Comparison of ENCODE assay signal across 15 cellular contexts in genomic region chr2:55371387-55371786, GRCh38. TPM values are rescaled to one million over a fixed set of nuclear protein-coding genes. Genes with fewer than 3 reads are reported as not detected.
A peak's percentile ranks its signal among the peaks of the same experiment; 100 is the strongest.
DNase-seq lines count a peak whose midpoint lies in the region; ATAC-seq and TF ChIP-seq lines count a peak whose summit lies in the region.
"Had no signal": no experiment of that assay in that cellular context is flagged by ENCODE, and none has a peak within 500 bp of the region (broad histone marks: within the 10 kb centered on the region; RNA-seq: fewer than 3 reads in every experiment).

No MANE protein-coding gene starts in this region.

- no peak for TF ChIP-seq EP300 in esophagus muscularis mucosa (IDR thresholded peaks at IDR 0.05)

- no peak overlapping the region for H3K4me3 ChIP-seq in psoas muscle
- H3K4me3 ChIP-seq in esophagus muscularis mucosa, result no peak overlapping the region

- no peaks in the 10 kb centered on the region for H3K9me3 ChIP-seq in psoas muscle
- no peaks in the 10 kb centered on the region for H3K9me3 ChIP-seq in esophagus muscularis mucosa

- no peaks in the 10 kb centered on the region for H3K27me3 Mint-ChIP-seq in HFFc6 (ENCODE audit: insufficient read depth)
- H3K27me3 Mint-ChIP-seq in activated CD4-positive, alpha-beta memory T cell treated with anti-CD3 and anti-CD28 coated beads, Interleukin-2, amount 10 ng/mL, durations not matched to agents 7 days and 5 days, result no peaks in the 10 kb centered on the region
- H3K27me3 Mint-ChIP-seq: B cell; CD4-positive, alpha-beta T cell had no signal

- no peak for TF ChIP-seq CTCF in HFFc6 (IDR thresholded peaks at IDR 0.05)
- TF ChIP-seq CTCF in psoas muscle (IDR thresholded peaks at IDR 0.05), result no peak
- no peak for TF ChIP-seq CTCF in esophagus muscularis mucosa (IDR thresholded peaks at IDR 0.05)

- DNase-seq in HFFc6 (peak; percentile 1), fibroblast of peridontal ligament (ENCODE audit: extremely low read depth) (peak; percentile 45), psoas muscle (no peak), esophagus muscularis mucosa (ENCODE audit: extremely low spot score) (no peak)
- no peak for DNase-seq in activated CD4-positive, alpha-beta memory T cell treated with anti-CD3 and anti-CD28 coated beads, Interleukin-2, amount 10 ng/mL, durations not matched to agents 7 days and 5 days
- no peak for DNase-seq in activated CD4-positive, alpha-beta T cell treated with anti-CD3 and anti-CD28 coated beads, Interleukin-2, amount 50 U/mL, for 1 hour
- DNase-seq: C1 segment of cervical spinal cord; Calu3; CD4-positive, alpha-beta T cell; DMS 273 treated with DMSO at 0.1 percent for 48 hours; EL; HCEC 1CT had no signal

- H3K4me3 Mint-ChIP-seq in HFFc6, result no peak overlapping the region
- H3K4me3 Mint-ChIP-seq in activated CD4-positive, alpha-beta memory T cell treated with anti-CD3 and anti-CD28 coated beads, Interleukin-2, amount 10 ng/mL, durations not matched to agents 7 days and 5 days, result no peak overlapping the region
- H3K4me3 Mint-ChIP-seq: B cell; CD4-positive, alpha-beta T cell had no signal

- POLR2A ChIA-PET in activated CD4-positive, alpha-beta memory T cell treated with anti-CD3 and anti-CD28 coated beads, Interleukin-2, amount 10 ng/mL, durations not matched to agents 7 days and 5 days (lab: Charles Lee), result no interaction called here

- ATAC-seq in psoas muscle (peak in 3 of 4 donors; percentile 70 to 76 (median 75)), GM21367 (IDR thresholded peaks at IDR 0.05; ENCODE audit: unreplicated experiment) (no peak)

- H3K27ac ChIP-seq in psoas muscle, result no peak overlapping the region
- no peak overlapping the region for H3K27ac ChIP-seq in esophagus muscularis mucosa (replicated peaks in 1 of 4)
- H3K27ac ChIP-seq: HL-60 had no signal

- no peak overlapping the region for H3K27ac Mint-ChIP-seq in HFFc6
- H3K27ac Mint-ChIP-seq in activated CD4-positive, alpha-beta memory T cell treated with anti-CD3 and anti-CD28 coated beads, Interleukin-2, amount 10 ng/mL, durations not matched to agents 7 days and 5 days, result no peak overlapping the region
- H3K27ac Mint-ChIP-seq: B cell; CD4-positive, alpha-beta T cell had no signal

- peaks cover 20% of the 10 kb centered on the region for H3K36me3 Mint-ChIP-seq in HFFc6 (ENCODE audit: low read depth)
- peaks cover 3% of the 10 kb centered on the region for H3K36me3 Mint-ChIP-seq in activated CD4-positive, alpha-beta memory T cell treated with anti-CD3 and anti-CD28 coated beads, Interleukin-2, amount 10 ng/mL, durations not matched to agents 7 days and 5 days (ENCODE audit: low read depth)

- CTCF ChIA-PET in activated CD4-positive, alpha-beta memory T cell treated with anti-CD3 and anti-CD28 coated beads, Interleukin-2, amount 10 ng/mL, durations not matched to agents 7 days and 5 days (lab: Charles Lee), result no interaction called here

- no peaks in the 10 kb centered on the region for H3K9me3 Mint-ChIP-seq in HFFc6
- no peaks in the 10 kb centered on the region for H3K9me3 Mint-ChIP-seq in activated CD4-positive, alpha-beta memory T cell treated with anti-CD3 and anti-CD28 coated beads, Interleukin-2, amount 10 ng/mL, durations not matched to agents 7 days and 5 days
- H3K9me3 Mint-ChIP-seq: CD4-positive, alpha-beta T cell had no signal

- no peaks in the 10 kb centered on the region for H3K27me3 ChIP-seq in psoas muscle (ENCODE audit: insufficient read depth in 3 of 3, low read length in 2 of 3)
- H3K27me3 ChIP-seq in esophagus muscularis mucosa, result no peaks in the 10 kb centered on the region

- 95 to 100% (median 98%) methylated on average over 1 of the region's 1 CpG for WGBS in psoas muscle, 3 donors
- WGBS in esophagus muscularis mucosa, result 100% methylated on average over 1 of the region's 1 CpG

- H3K4me1 ChIP-seq in psoas muscle (no peaks in the 10 kb centered on the region), esophagus muscularis mucosa (peaks cover 0 to 40% (median 13%) of the 10 kb centered on the region in 4 donors)

- H3K36me3 ChIP-seq in psoas muscle (ENCODE audit: insufficient read depth in 1 of 2, low read depth in 1 of 2) (peaks cover 0 to 10% of the 10 kb centered on the region in 2 donors), esophagus muscularis mucosa (no peaks in the 10 kb centered on the region)

- no peak for TF ChIP-seq POLR2A in esophagus muscularis mucosa (IDR thresholded peaks at IDR 0.05; ENCODE audit: low read depth)

- peaks cover 5% of the 10 kb centered on the region; the same call in 1 of the 2 replicates for H3K4me1 Mint-ChIP-seq in HFFc6 (ENCODE audit: low read depth)
- no peaks in the 10 kb centered on the region for H3K4me1 Mint-ChIP-seq in activated CD4-positive, alpha-beta memory T cell treated with anti-CD3 and anti-CD28 coated beads, Interleukin-2, amount 10 ng/mL, durations not matched to agents 7 days and 5 days
- H3K4me1 Mint-ChIP-seq: B cell had no signal

- intact Hi-C loops in psoas muscle (cut with DNase I) (no loop called here), esophagus muscularis mucosa (cut with DNase I) (no loop called here)

RNA-seq across cellular contexts. Expression of gene CCDC88A, which starts 48.3 kb away (rescaled TPM):
- total RNA-seq in HFFc6 (2021; fragmentation: NEBNext Ultra II Directional; extraction: Animal tissue kit (Norgen Biotek cat#: 25700)), result 10 to 100 TPM; 39.7 to 62.5 (median 45.7) TPM
- total RNA-seq in psoas muscle (10 to 100 TPM; 12.3 to 21.4 (median 16.8) TPM), esophagus muscularis mucosa (10 to 100 TPM; 29.7 to 58.6 (median 38.5) TPM)
- 1 to 10 TPM; 4.7 to 8.9 (median 5.6) TPM for polyA plus RNA-seq in psoas muscle
- total RNA-seq in activated CD4-positive, alpha-beta memory T cell treated with anti-CD3 and anti-CD28 coated beads, Interleukin-2, amount 10 ng/mL, durations not matched to agents 7 days and 5 days, result 10 to 100 TPM; 11.4 to 11.7 TPM

Comparison
In these comparisons a context has a peak if more than half of its experiments do, and no peak if none do; other contexts are left out.
1. DNase-seq: peak in HFFc6 (single experiment) and fibroblast of peridontal ligament (single experiment); none in psoas muscle (0 of 2), activated CD4-positive, alpha-beta memory T cell treated with anti-CD3 and anti-CD28 coated beads, Interleukin-2, amount 10 ng/mL, durations not matched to agents 7 days and 5 days (single experiment), esophagus muscularis mucosa (single experiment) and activated CD4-positive, alpha-beta T cell treated with anti-CD3 and anti-CD28 coated beads, Interleukin-2, amount 50 U/mL, for 1 hour (single experiment).